20 cellular contexts compared by ENCODE assay signal in genomic region chr6:30361661-30362060, GRCh38.
"Had no signal": no experiment of that assay in that cellular context is flagged by ENCODE, and none has a peak within 500 bp of the region (broad histone marks: within the 10 kb centered on the region; RNA-seq: fewer than 3 reads in every experiment).

No MANE protein-coding gene starts in this region.

- H3K27ac ChIP-seq: hepatocyte, pancreas had no signal

- H3K9me3 ChIP-seq: pancreas had no signal

- H3K4me1 Mint-ChIP-seq: nephron had no signal

- H3K4me3 ChIP-seq: hepatocyte, lung, pancreas had no signal

- H3K4me1 ChIP-seq: pancreas had no signal

- H3K27ac Mint-ChIP-seq: naive B cell, nephron, progenitor cell of endocrine pancreas had no signal

- H3K36me3 ChIP-seq: pancreas had no signal

- H3K36me3 Mint-ChIP-seq: naive B cell had no signal

- H3K4me2 ChIP-seq: hepatocyte had no signal

- H3K4me3 Mint-ChIP-seq: naive B cell, nephron had no signal

- DNase-seq: effector memory CD4-positive, alpha-beta T cell; erythroblast; foreskin melanocyte; head of caudate nucleus; left colon; left ventricle myocardium superior; mesenchymal stem cell; naive B cell; occipital lobe; pancreas; right cardiac atrium; small intestine; stimulated activated CD4-positive, alpha-beta T cell treated with anti-CD3 and anti-CD28 coated beads, Interleukin-12 subunit alpha, Interleukin-12 subunit beta, amount 100 ng/mL, for 4 hours; stimulated activated CD4-positive, alpha-beta T cell treated with anti-CD3 and anti-CD28 coated beads, Interleukin-2, amount 100 ng/mL, for 48 hours; stimulated activated naive CD4-positive, alpha-beta T cell treated with Interleukin-2 at 50 U/mL for 16 hours; trophoblast cell had no signal

- H3K79me2 ChIP-seq: hepatocyte had no signal

- ATAC-seq: left colon, left ventricle myocardium superior, pancreas, right cardiac atrium had no signal
